Comparison of ENCODE assay signal across 9 cellular contexts in genomic region chrX:65697173-65697572, GRCh38. TPM values are rescaled to one million over a fixed set of nuclear protein-coding genes. Genes with fewer than 3 reads are reported as not detected.
A peak's percentile ranks its signal among the peaks of the same experiment; 100 is the strongest.
DNase-seq lines count a peak whose midpoint lies in the region; ATAC-seq and TF ChIP-seq lines count a peak whose summit lies in the region.
"Had no signal": no experiment of that assay in that cellular context is flagged by ENCODE, and none has a peak within 500 bp of the region (broad histone marks: within the 10 kb centered on the region; RNA-seq: fewer than 3 reads in every experiment).

No MANE protein-coding gene starts in this region.

- H3K27ac Mint-ChIP-seq in CD14-positive monocyte: peak overlapping the region; percentile 82 to 95 (median 90)

- peaks cover 91% of the 10 kb centered on the region for H3K4me1 Mint-ChIP-seq in CD14-positive monocyte

- peaks cover 0 to 3% (median 0%) of the 10 kb centered on the region in 7 donors for H3K9me3 Mint-ChIP-seq in CD14-positive monocyte

- ATAC-seq in HG03045 (IDR thresholded peaks at IDR 0.05; ENCODE audit: unreplicated experiment) (no peak), HG02938 (IDR thresholded peaks at IDR 0.05; ENCODE audit: unreplicated experiment) (no peak)

- TF ChIP-seq CTCF in CD14-positive monocyte (IDR thresholded peaks at IDR 0.05): no peak
- no peak for TF ChIP-seq CTCF in cardiac fibroblast (IDR thresholded peaks at IDR 0.05; ENCODE audit: low read depth, low read length)

- DNase-seq in CD14-positive monocyte (ENCODE audit: low spot score): no peak
- peak; percentile 28 to 30 for DNase-seq in Kasumi-1 (lab: John Stamatoyannopoulos, UW)
- peak; percentile 45 to 72 for DNase-seq in cardiac fibroblast (ENCODE audit: low read depth in 2 of 2)
- peak; percentile 58 for DNase-seq in myocyte (ENCODE audit: low read depth)
- no peak for DNase-seq in dedifferentiated amniotic fluid mesenchymal stem cell (ENCODE audit: extremely low spot score)
- no peak for DNase-seq in dermis blood vessel endothelial cell
- DNase-seq: posterior cingulate gyrus had no signal

- H3K4me3 Mint-ChIP-seq in CD14-positive monocyte: peak overlapping the region; percentile 48 to 76

- peaks cover 0 to 10% (median 0%) of the 10 kb centered on the region in 3 donors for H3K27me3 Mint-ChIP-seq in CD14-positive monocyte (ENCODE audit: low read depth in 3 of 3)

- intact Hi-C loops in CD14-positive monocyte (cut with micrococcal nuclease): loop anchor here in 1 of 2 donors (5.0 to 10.0 kb wide), 2 partner anchors 100 to 318 kb away; no protein-coding TSS in a partner anchor

- H3K4me3 ChIP-seq in cardiac fibroblast (replicated peaks in 1 of 2; ENCODE audit: low read depth in 2 of 2, low read length in 2 of 2): no peak overlapping the region

- peaks cover 17 to 43% of the 10 kb centered on the region in 2 donors for H3K36me3 Mint-ChIP-seq in CD14-positive monocyte

RNA-seq across cellular contexts. Expression of gene MSN, which starts 29.7 kb away (rescaled TPM):
- 100 to 1,000 TPM; 691 to 888 TPM for polyA plus RNA-seq in CD14-positive monocyte
- total RNA-seq in myocyte: 175 and 207 TPM in 2 replicates
- polyA plus RNA-seq in myocyte (2012): 306 TPM
- total RNA-seq in dermis blood vessel endothelial cell: 252 and 545 TPM in 2 replicates

Comparison
In these comparisons a context has a peak if more than half of its experiments do, and no peak if none do; other contexts are left out.
1. DNase-seq: peak in Kasumi-1 (2 of 2), cardiac fibroblast (2 of 2) and myocyte (single experiment); none in CD14-positive monocyte (single experiment), dedifferentiated amniotic fluid mesenchymal stem cell (single experiment) and dermis blood vessel endothelial cell (single experiment).